Comparison of ENCODE assay signal across 22 cellular contexts in the genomic region with DNA sequence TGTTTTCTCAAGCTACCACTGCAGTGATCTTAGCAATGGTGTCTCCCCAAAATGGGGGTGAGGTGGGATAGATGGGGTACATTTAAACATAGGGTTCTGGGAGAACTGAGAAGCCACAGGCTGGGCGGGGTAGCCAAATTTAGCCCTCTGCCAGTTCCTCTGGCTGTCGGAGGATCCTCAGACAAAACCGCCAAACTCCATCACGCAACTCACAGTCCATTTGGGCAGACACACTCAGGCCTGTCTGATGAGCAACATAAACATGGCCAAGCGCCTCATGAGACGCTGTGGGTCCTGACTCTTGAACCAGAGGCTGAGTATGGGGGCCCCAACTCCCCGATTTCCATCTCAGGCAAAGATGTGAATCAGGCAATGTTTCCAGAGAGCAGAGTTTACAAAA.
"Had no signal": no experiment of that assay in that cellular context is flagged by ENCODE, and none has a peak within 500 bp of the region (broad histone marks: within the 10 kb centered on the region; RNA-seq: fewer than 3 reads in every experiment).

No MANE protein-coding gene starts in this region.

- H3K4me3 ChIP-seq: dorsolateral prefrontal cortex, gastrocnemius medialis, lung, mucosa of descending colon, prostate gland, right atrium auricular region, smooth muscle cell, suprapubic skin, transverse colon, vagina had no signal

- DNase-seq: dorsolateral prefrontal cortex; effector CD4-positive, alpha-beta T cell; foreskin fibroblast; gastrocnemius medialis; head of caudate nucleus; kidney; mucosa of descending colon; naive B cell; stimulated activated CD4-positive, alpha-beta T cell treated with anti-CD3 and anti-CD28 coated beads, Interleukin-12 subunit alpha, Interleukin-12 subunit beta, amount 100 ng/mL, for 4 hours; stimulated activated CD4-positive, alpha-beta T cell treated with anti-CD3 and anti-CD28 coated beads, Interleukin-1b, Interleukin-23, amount 100 ng/mL, for 48 hours; stimulated activated CD4-positive, alpha-beta T cell treated with anti-CD3 and anti-CD28 coated beads, Interleukin-4, amount 100 ng/mL, for 1 hour; stimulated activated CD8-positive, alpha-beta memory T cell treated with anti-CD3 and anti-CD28 coated beads, Interleukin-4, amount 100 ng/mL, for 48 hours; stimulated activated naive CD4-positive, alpha-beta T cell; stimulated activated naive CD8-positive, alpha-beta T cell treated with anti-CD3 and anti-CD28 coated beads, Interleukin-15, amount 100 ng/mL, for 72 hours; transverse colon had no signal

- H3K4me1 ChIP-seq: gastrocnemius medialis, prostate gland, transverse colon had no signal

- H3K9me3 ChIP-seq: gastrocnemius medialis, mucosa of descending colon, neutrophil, prostate gland, right atrium auricular region, suprapubic skin, transverse colon, vagina had no signal

- H3K36me3 ChIP-seq: gastrocnemius medialis, neutrophil, prostate gland, right atrium auricular region, suprapubic skin, transverse colon, vagina had no signal

- H3K4me2 ChIP-seq: smooth muscle cell had no signal

- H3K27ac ChIP-seq: dorsolateral prefrontal cortex, gastrocnemius medialis, neutrophil, prostate gland, right atrium auricular region, suprapubic skin, transverse colon had no signal

- H3K27me3 ChIP-seq: gastrocnemius medialis, neutrophil, right atrium auricular region, suprapubic skin, transverse colon, vagina had no signal
